8 cellular contexts compared by ENCODE assay signal in the genomic region with DNA sequence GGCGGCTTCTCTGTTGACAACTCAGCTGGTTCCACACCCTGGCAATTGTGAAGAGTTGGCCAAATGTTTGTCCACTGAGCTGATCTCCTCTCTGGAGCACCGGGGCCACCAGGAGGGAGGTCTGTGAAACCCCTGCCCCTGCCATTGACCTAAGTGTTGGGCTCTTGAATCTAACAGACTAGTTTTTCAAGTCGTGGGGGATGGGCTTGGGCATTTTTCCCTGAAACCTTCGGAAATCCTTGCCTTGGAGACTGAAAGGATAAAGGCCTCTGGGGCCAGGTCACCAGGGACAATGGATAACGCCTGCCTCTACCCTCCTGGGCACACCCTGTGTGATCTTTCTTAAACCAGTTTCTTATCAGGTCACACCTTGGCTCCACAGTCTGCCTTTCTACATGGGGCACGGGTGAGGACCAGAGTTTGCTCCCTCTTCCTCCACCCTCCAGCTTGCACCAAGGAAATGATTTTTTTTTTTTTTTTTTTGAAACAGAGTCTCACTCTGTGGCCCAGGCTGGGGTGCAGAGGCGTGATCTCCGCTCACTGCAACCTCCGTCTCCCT. TPM values are rescaled to one million over a fixed set of nuclear protein-coding genes. Genes with fewer than 3 reads are reported as not detected.
DNase-seq lines count a peak whose midpoint lies in the region; ATAC-seq, FAIRE-seq and TF ChIP-seq lines count a peak whose summit lies in the region.

No MANE protein-coding gene starts in this region.

- H3K4me2 ChIP-seq in OCI-LY1 (ENCODE audit: low read length) (peak overlapping the region; percentile 94), endothelial cell of umbilical vein (ENCODE audit: insufficient read depth, low read length) (peak overlapping the region; percentile 83)

- H3K4me1 ChIP-seq in CD4-positive, alpha-beta memory T cell (ENCODE audit: insufficient read depth, low read length) = peaks cover 46% of the 10 kb centered on the region
- H3K4me1 ChIP-seq in OCI-LY1 (ENCODE audit: insufficient read depth, low read length, severe bottlenecking) = peaks cover 41% of the 10 kb centered on the region
- peaks cover 16% of the 10 kb centered on the region for H3K4me1 ChIP-seq in endothelial cell of umbilical vein (ENCODE audit: control insufficient read depth, extremely low read depth, insufficient read depth, low read length)
- H3K4me1 ChIP-seq in neutrophil (ENCODE audit: control insufficient read depth in 1 of 2, insufficient read depth in 1 of 2, low read depth in 1 of 2, low read length in 1 of 2) = peaks cover 40 to 43% of the 10 kb centered on the region in 2 experiments

- peak; percentile 71 for FAIRE-seq in endothelial cell of umbilical vein (lab: Jason Lieb, UNC)
- FAIRE-seq in urothelium cell line (lab: Jason Lieb, UNC) = no peak

- H3K4me3 Mint-ChIP-seq in CD4-positive, alpha-beta memory T cell = peak overlapping the region; percentile 89 to 98 (median 93)

- no peaks in the 10 kb centered on the region for H3K27me3 Mint-ChIP-seq in CD4-positive, alpha-beta memory T cell

- H3K79me2 ChIP-seq in OCI-LY1 (ENCODE audit: insufficient read depth, low read length) (peaks cover 38% of the 10 kb centered on the region), endothelial cell of umbilical vein (ENCODE audit: control insufficient read depth, insufficient read depth, low read length) (peaks cover 43% of the 10 kb centered on the region)

- peak overlapping the region; percentile 93 for H3K9ac ChIP-seq in OCI-LY1 (ENCODE audit: low read length)
- peak overlapping the region; percentile 80 for H3K9ac ChIP-seq in endothelial cell of umbilical vein (replicated peaks; ENCODE audit: extremely low read depth, insufficient read depth, low read length)

- H3K9me2 ChIP-seq in OCI-LY1 (ENCODE audit: low read depth, low read length) = no peaks in the 10 kb centered on the region

- TF ChIP-seq POLR2A in endothelial cell of umbilical vein (IDR thresholded peaks at IDR 0.05; ENCODE audit: low read depth, low read length) = no peak

- CTCF ChIA-PET in CD4-positive, alpha-beta memory T cell (lab: Charles Lee; ENCODE audit: partially characterized antibody) = interaction anchor here (0.7 to 1.4 kb wide), 6 partner anchors 9 to 120 kb away, joined by 3 read pairs; no protein-coding TSS in a partner anchor
- CTCF ChIA-PET in endothelial cell of umbilical vein (lab: Charles Lee) = interaction anchor here (1.8 to 2.0 kb wide), 2 partner anchors 11 to 20 kb away, joined by 10 to 16 read pairs; no protein-coding TSS in a partner anchor

- no peaks in the 10 kb centered on the region for H3K9me1 ChIP-seq in endothelial cell of umbilical vein (replicated peaks; ENCODE audit: control insufficient read depth, extremely low read depth, insufficient read depth, low read length)

- H3K9me3 ChIP-seq in CD4-positive, alpha-beta memory T cell (ENCODE audit: control insufficient read depth in 1 of 2, low read length in 2 of 2) = no peaks in the 10 kb centered on the region
- no peaks in the 10 kb centered on the region for H3K9me3 ChIP-seq in OCI-LY1 (ENCODE audit: low read length)
- no peaks in the 10 kb centered on the region for H3K9me3 ChIP-seq in endothelial cell of umbilical vein (replicated peaks; ENCODE audit: control insufficient read depth, insufficient read depth, low read length)
- H3K9me3 ChIP-seq in neutrophil = no peaks in the 10 kb centered on the region

- ATAC-seq in HG02840 (IDR thresholded peaks at IDR 0.05; ENCODE audit: low FRiP score, unreplicated experiment) = no peak

- intact Hi-C loops in CD4-positive, alpha-beta memory T cell (cut with micrococcal nuclease) = loop anchor here (1.0 to 10.0 kb wide), 5 partner anchors 12 to 125 kb away; a partner anchor contains a TSS
- intact Hi-C loops in endothelial cell of umbilical vein (cut with micrococcal nuclease) = loop anchor here (1.0 to 5.0 kb wide), 2 partner anchors 11 to 43 kb away; a partner anchor contains a TSS

- peak overlapping the region; percentile 82 to 95 for H3K4me3 ChIP-seq in CD4-positive, alpha-beta memory T cell (ENCODE audit: low read length in 2 of 2)
- H3K4me3 ChIP-seq in OCI-LY1 (ENCODE audit: low read depth, low read length, poor library complexity, severe bottlenecking) (peak overlapping the region; percentile 90), endothelial cell of umbilical vein (replicated peaks in 1 of 3; ENCODE audit: insufficient read depth in 1 of 3, low read depth in 1 of 3, low read length in 3 of 3) (peak overlapping the region; percentile 57 to 79 (median 58)), neutrophil (ENCODE audit: low read depth in 1 of 2, low read length in 1 of 2) (peak overlapping the region; percentile 67 to 68)

- H3K27ac ChIP-seq in CD4-positive, alpha-beta memory T cell (ENCODE audit: low read depth, low read length) = peak overlapping the region; percentile 80
- H3K27ac ChIP-seq in OCI-LY1 (ENCODE audit: low read depth, low read length, poor library complexity, severe bottlenecking) (peak overlapping the region; percentile 78), endothelial cell of umbilical vein (ENCODE audit: insufficient read depth, low read depth, low read length) (peak overlapping the region; percentile 50), neutrophil (peak overlapping the region; percentile 62)

- H4K20me1 ChIP-seq in OCI-LY1 (ENCODE audit: insufficient read depth, low read length) = no peaks in the 10 kb centered on the region
- no peaks in the 10 kb centered on the region for H4K20me1 ChIP-seq in endothelial cell of umbilical vein (replicated peaks; ENCODE audit: control insufficient read depth, extremely low read depth, insufficient read depth, low read length)

- peaks cover 24 to 54% (median 41%) of the 10 kb centered on the region in 4 donors for H3K4me1 Mint-ChIP-seq in CD4-positive, alpha-beta memory T cell

- POLR2A ChIA-PET in CD4-positive, alpha-beta memory T cell (lab: Charles Lee; ENCODE audit: partially characterized antibody) = interaction anchor here (1.5 to 8.4 kb wide), 5 partner anchors 12 to 98 kb away, joined by 4 to 106 read pairs (median 12); a partner anchor contains a TSS
- POLR2A ChIA-PET in endothelial cell of umbilical vein (lab: Charles Lee) = no interaction called here

- H3K36me3 Mint-ChIP-seq in CD4-positive, alpha-beta memory T cell = peaks cover 9 to 21% of the 10 kb centered on the region in 2 donors

- dilution Hi-C loops in endothelial cell of umbilical vein (cut with MboI; ENCODE audit: extremely low pct_ligation_motif_present, low sequenced_read_pairs) = no loop called here

- peaks cover 13% of the 10 kb centered on the region for H3F3A ChIP-seq in OCI-LY1 (ENCODE audit: insufficient read depth, low read length)

- H3K27ac Mint-ChIP-seq in CD4-positive, alpha-beta memory T cell = peak overlapping the region; percentile 57 to 91 (median 88)

- no peak for DNase-seq in CD4-positive, alpha-beta memory T cell
- DNase-seq in endothelial cell of umbilical vein (ENCODE audit: low read depth, low spot score) = no peak
- DNase-seq in SK-N-DZ (ENCODE audit: low spot score) = no peak
- no peak for DNase-seq in urothelium cell line (ENCODE audit: low spot score)
- no peak for DNase-seq in NCI-H1436 (lab: John Stamatoyannopoulos, UW)

- H2AFZ ChIP-seq in OCI-LY1 (ENCODE audit: low read length) (no peak overlapping the region), endothelial cell of umbilical vein (ENCODE audit: low read depth, low read length) (no peak overlapping the region)

- TF ChIP-seq CTCF in OCI-LY1 (IDR thresholded peaks at IDR 0.05; ENCODE audit: low read length) (no peak), endothelial cell of umbilical vein (IDR thresholded peaks at IDR 0.05; ENCODE audit: extremely low read depth in 1 of 2, insufficient read depth in 1 of 2, low read depth in 1 of 2, low read length in 2 of 2) (no peak), neutrophil (IDR thresholded peaks at IDR 0.05) (no peak)

- no peaks in the 10 kb centered on the region for H3K9me3 Mint-ChIP-seq in CD4-positive, alpha-beta memory T cell

- no peaks in the 10 kb centered on the region for H3K27me3 ChIP-seq in CD4-positive, alpha-beta memory T cell (ENCODE audit: insufficient read depth, low read length)
- no peaks in the 10 kb centered on the region for H3K27me3 ChIP-seq in OCI-LY1 (ENCODE audit: insufficient read depth, low read length)
- no peaks in the 10 kb centered on the region for H3K27me3 ChIP-seq in endothelial cell of umbilical vein (ENCODE audit: control insufficient read depth in 2 of 2, insufficient read depth in 2 of 2, low read length in 2 of 2)
- H3K27me3 ChIP-seq in neutrophil = no peaks in the 10 kb centered on the region

- H3K36me3 ChIP-seq in CD4-positive, alpha-beta memory T cell (ENCODE audit: insufficient read depth, low read length) = peaks cover 12% of the 10 kb centered on the region
- H3K36me3 ChIP-seq in OCI-LY1 (ENCODE audit: insufficient read depth, low read length) (peaks cover 28% of the 10 kb centered on the region), endothelial cell of umbilical vein (ENCODE audit: control insufficient read depth in 2 of 2, extremely low read depth in 1 of 2, insufficient read depth in 2 of 2, low read length in 2 of 2) (peaks cover 0 to 4% of the 10 kb centered on the region in 2 experiments), neutrophil (peaks cover 11% of the 10 kb centered on the region)

- BruUV-seq in endothelial cell of umbilical vein (replicated peaks; lab: Mats Ljungman, UMichigan) = TSS peak; percentile 35

RNA-seq across cellular contexts. Expression of a gene that starts 0.9 kb away (rescaled TPM):
- total RNA-seq in CD4-positive, alpha-beta memory T cell = 10 to 100 TPM; 15.9 to 17.6 TPM
- polyA plus RNA-seq in CD4-positive, alpha-beta memory T cell = 10 to 100 TPM; 34.9 to 75.3 TPM
- 30.3 and 34.2 TPM in 2 replicates for total RNA-seq in endothelial cell of umbilical vein
- 53.7 and 55.6 TPM in 2 replicates for polyA plus RNA-seq in endothelial cell of umbilical vein
- 35.0 and 46.4 TPM in 2 replicates for polyA plus RNA-seq in endothelial cell of umbilical vein (2011; cell fraction: cytosol; rRNA removed)
- polyA plus RNA-seq in endothelial cell of umbilical vein (2011; cell fraction: nucleus; rRNA removed) = 20.9 and 25.6 TPM in 2 replicates
- polyA plus RNA-seq in endothelial cell of umbilical vein (2012) = 34.5 and 38.7 TPM in 2 replicates
- 9.1 and 10.5 TPM in 2 replicates for polyA minus RNA-seq in endothelial cell of umbilical vein
- 17.5 TPM for polyA minus RNA-seq in endothelial cell of umbilical vein (2011; cell fraction: cytosol; rRNA and poly(A)+ RNA removed)
- 5.8 and 10.1 TPM in 2 replicates for polyA minus RNA-seq in endothelial cell of umbilical vein (2011; cell fraction: nucleus; rRNA and poly(A)+ RNA removed)
- polyA plus RNA-seq in SK-N-DZ (2014; cell fraction: cytosol; rRNA removed) = 38.4 and 53.2 TPM in 2 replicates
- polyA plus RNA-seq in SK-N-DZ (2014; cell fraction: nucleus; rRNA removed) = 35.6 and 41.8 TPM in 2 replicates

RNA-seq across cellular contexts. Expression of a gene that starts 3.7 kb away (rescaled TPM):
- 1 to 10 TPM; 1.7 to 1.9 TPM for total RNA-seq in CD4-positive, alpha-beta memory T cell
- polyA plus RNA-seq in CD4-positive, alpha-beta memory T cell = 1 to 10 TPM in 1 of 2 donors, under 1 TPM in 1; 0.98 to 3.2 TPM
- total RNA-seq in endothelial cell of umbilical vein = 1.8 and 2.1 TPM in 2 replicates
- 0.35 and 0.46 TPM in 2 replicates for polyA plus RNA-seq in endothelial cell of umbilical vein
- 0.12 and 0.16 TPM in 2 replicates for polyA plus RNA-seq in endothelial cell of umbilical vein (2011; cell fraction: cytosol; rRNA removed)
- 0.26 and 0.34 TPM in 2 replicates for polyA plus RNA-seq in endothelial cell of umbilical vein (2011; cell fraction: nucleus; rRNA removed)
- polyA plus RNA-seq in endothelial cell of umbilical vein (2012) = 0.94 and 1.3 TPM in 2 replicates
- 0.17 TPM in 1 of 2 replicates, not detected in the other for polyA minus RNA-seq in endothelial cell of umbilical vein
- 3.0 TPM for polyA minus RNA-seq in endothelial cell of umbilical vein (2011; cell fraction: cytosol; rRNA and poly(A)+ RNA removed)
- polyA minus RNA-seq in endothelial cell of umbilical vein (2011; cell fraction: nucleus; rRNA and poly(A)+ RNA removed) = 0.38 TPM in 1 of 2 replicates, not detected in the other
- polyA plus RNA-seq in SK-N-DZ (2014; cell fraction: cytosol; rRNA removed) = 0.08 and 1.2 TPM in 2 replicates
- 1.1 and 1.8 TPM in 2 replicates for polyA plus RNA-seq in SK-N-DZ (2014; cell fraction: nucleus; rRNA removed)

RNA-seq across cellular contexts. Expression of a gene that starts 13.0 kb away (rescaled TPM):
- total RNA-seq in CD4-positive, alpha-beta memory T cell = 10 to 100 TPM; 25.2 to 26.2 TPM
- polyA plus RNA-seq in CD4-positive, alpha-beta memory T cell = 1 to 10 TPM in 1 of 2 donors, under 1 TPM in 1; 0.31 to 1.4 TPM
- total RNA-seq in endothelial cell of umbilical vein = 27.1 and 28.5 TPM in 2 replicates
- 16.2 and 18.6 TPM in 2 replicates for polyA plus RNA-seq in endothelial cell of umbilical vein
- polyA plus RNA-seq in endothelial cell of umbilical vein (2011; cell fraction: cytosol; rRNA removed) = 12.6 and 17.7 TPM in 2 replicates
- 35.2 and 40.6 TPM in 2 replicates for polyA plus RNA-seq in endothelial cell of umbilical vein (2011; cell fraction: nucleus; rRNA removed)
- polyA plus RNA-seq in endothelial cell of umbilical vein (2012) = 15.2 and 20.4 TPM in 2 replicates
- 10.0 and 10.5 TPM in 2 replicates for polyA minus RNA-seq in endothelial cell of umbilical vein
- 12.6 TPM for polyA minus RNA-seq in endothelial cell of umbilical vein (2011; cell fraction: cytosol; rRNA and poly(A)+ RNA removed)
- 11.8 and 14.1 TPM in 2 replicates for polyA minus RNA-seq in endothelial cell of umbilical vein (2011; cell fraction: nucleus; rRNA and poly(A)+ RNA removed)
- polyA plus RNA-seq in SK-N-DZ (2014; cell fraction: cytosol; rRNA removed) = 22.6 and 24.6 TPM in 2 replicates
- 87.5 and 92.9 TPM in 2 replicates for polyA plus RNA-seq in SK-N-DZ (2014; cell fraction: nucleus; rRNA removed)

RNA-seq across cellular contexts. Expression of a gene that starts 41.1 kb away (rescaled TPM):
- total RNA-seq in CD4-positive, alpha-beta memory T cell = 100 to 1,000 TPM; 156 to 163 TPM
- polyA plus RNA-seq in CD4-positive, alpha-beta memory T cell = 10 to 100 TPM in 1 of 2 donors, 1 to 10 TPM in 1; 3.8 to 12.7 TPM
- total RNA-seq in endothelial cell of umbilical vein = 70.7 and 77.0 TPM in 2 replicates
- polyA plus RNA-seq in endothelial cell of umbilical vein = 30.5 and 40.7 TPM in 2 replicates
- polyA plus RNA-seq in endothelial cell of umbilical vein (2011; cell fraction: cytosol; rRNA removed) = 15.1 and 16.4 TPM in 2 replicates
- polyA plus RNA-seq in endothelial cell of umbilical vein (2011; cell fraction: nucleus; rRNA removed) = 229 and 268 TPM in 2 replicates
- polyA plus RNA-seq in endothelial cell of umbilical vein (2012) = 48.1 and 63.0 TPM in 2 replicates
- polyA minus RNA-seq in endothelial cell of umbilical vein = 32.1 and 43.6 TPM in 2 replicates
- 6.7 TPM for polyA minus RNA-seq in endothelial cell of umbilical vein (2011; cell fraction: cytosol; rRNA and poly(A)+ RNA removed)
- polyA minus RNA-seq in endothelial cell of umbilical vein (2011; cell fraction: nucleus; rRNA and poly(A)+ RNA removed) = 44.7 and 55.3 TPM in 2 replicates
- polyA plus RNA-seq in SK-N-DZ (2014; cell fraction: cytosol; rRNA removed) = 68.5 and 81.1 TPM in 2 replicates
- 469 and 686 TPM in 2 replicates for polyA plus RNA-seq in SK-N-DZ (2014; cell fraction: nucleus; rRNA removed)
